9 cellular contexts compared by ENCODE assay signal in the genomic region with DNA sequence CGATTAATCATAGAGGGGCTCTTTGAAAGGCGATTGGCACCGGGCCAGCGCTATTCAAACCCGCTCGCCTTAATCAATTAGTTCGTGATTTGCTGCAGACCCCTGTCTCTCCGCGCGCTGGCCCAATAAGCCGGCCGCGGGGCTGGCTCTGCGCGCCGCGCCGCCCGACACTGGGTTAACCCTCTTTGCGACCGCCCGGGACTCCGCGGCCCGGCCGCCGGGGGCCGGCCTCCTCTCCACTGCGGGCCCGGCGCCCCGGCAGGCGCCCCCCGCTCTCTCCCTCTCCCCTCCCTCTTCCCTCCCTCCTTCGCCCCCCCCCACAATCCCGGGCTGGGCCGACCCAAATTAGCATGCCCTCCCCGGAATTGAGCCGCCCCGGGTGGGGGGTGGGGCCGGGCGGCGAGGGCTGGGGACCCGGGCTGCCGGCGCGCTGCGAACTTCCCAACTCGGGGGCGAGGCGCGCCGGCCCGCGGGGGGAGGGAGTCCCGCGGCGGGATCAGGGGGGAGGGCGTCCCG. TPM values are rescaled to one million over a fixed set of nuclear protein-coding genes. Genes with fewer than 3 reads are reported as not detected.
DNase-seq lines count a peak whose midpoint lies in the region; ATAC-seq, FAIRE-seq and TF ChIP-seq lines count a peak whose summit lies in the region.
"Had no signal": no experiment of that assay in that cellular context is flagged by ENCODE, and none has a peak within 500 bp of the region (broad histone marks: within the 10 kb centered on the region; RNA-seq: fewer than 3 reads in every experiment).

No MANE protein-coding gene starts in this region.

- no peaks in the 10 kb centered on the region for H3K36me3 ChIP-seq in keratinocyte (ENCODE audit: control insufficient read depth in 2 of 2, extremely low read depth in 1 of 2, insufficient read depth in 2 of 2, low read length in 2 of 2)
- no peaks in the 10 kb centered on the region for H3K36me3 ChIP-seq in thoracic aorta
- no peaks in the 10 kb centered on the region for H3K36me3 ChIP-seq in naive thymus-derived CD4-positive, alpha-beta T cell (ENCODE audit: control insufficient read depth in 2 of 3, insufficient read depth in 3 of 3, low read length in 3 of 3)

- H3K4me3 Mint-ChIP-seq in naive thymus-derived CD4-positive, alpha-beta T cell = peak overlapping the region in 1 of 10 donors; percentile 55

- no peaks in the 10 kb centered on the region for H4K20me1 ChIP-seq in keratinocyte (ENCODE audit: control insufficient read depth, extremely low read depth, insufficient read depth, low read length)

- peaks cover 0 to 13% (median 4%) of the 10 kb centered on the region in 11 donors for H3K9me3 Mint-ChIP-seq in naive thymus-derived CD4-positive, alpha-beta T cell

- H3K27ac Mint-ChIP-seq in naive thymus-derived CD4-positive, alpha-beta T cell = no peak overlapping the region

- H3K9me3 ChIP-seq in keratinocyte (ENCODE audit: control insufficient read depth, low read depth, low read length) (no peaks in the 10 kb centered on the region), thoracic aorta (no peaks in the 10 kb centered on the region)
- H3K9me3 ChIP-seq in naive thymus-derived CD4-positive, alpha-beta T cell (ENCODE audit: control insufficient read depth in 2 of 3, low read length in 3 of 3) = no peaks in the 10 kb centered on the region

- ATAC-seq in thoracic aorta (ENCODE audit: insufficient number of reproducible peaks, low FRiP score, low read depth) (no peak), HG03432 (IDR thresholded peaks at IDR 0.05; ENCODE audit: unreplicated experiment) (no peak), GM18909 (IDR thresholded peaks at IDR 0.05; ENCODE audit: poor library complexity, unreplicated experiment) (no peak)
- ATAC-seq in naive thymus-derived CD4-positive, alpha-beta T cell = no peak

- intact Hi-C loops in naive thymus-derived CD4-positive, alpha-beta T cell (cut with micrococcal nuclease) = loop anchor here in 1 of 2 donors (5.0 kb wide), 1 partner anchor 1869 kb away; a partner anchor contains a TSS

- CTCF ChIA-PET in naive thymus-derived CD4-positive, alpha-beta T cell (lab: Charles Lee) = no interaction called here

- H3K36me3 Mint-ChIP-seq in naive thymus-derived CD4-positive, alpha-beta T cell = peaks cover 0 to 6% (median 5%) of the 10 kb centered on the region in 5 donors

- H3K4me1 ChIP-seq in keratinocyte (ENCODE audit: control insufficient read depth, extremely low read depth, insufficient read depth, low read length) = peaks cover 7% of the 10 kb centered on the region
- H3K4me1 ChIP-seq in thoracic aorta (ENCODE audit: control insufficient read depth in 1 of 2, low read depth in 2 of 2) = peaks cover 15 to 38% of the 10 kb centered on the region in 2 donors
- H3K4me1 ChIP-seq in naive thymus-derived CD4-positive, alpha-beta T cell (ENCODE audit: control insufficient read depth in 2 of 2, insufficient read depth in 2 of 2, low read length in 2 of 2) = no peaks in the 10 kb centered on the region

- H3K4me3 ChIP-seq in keratinocyte (ENCODE audit: control insufficient read depth in 2 of 3, extremely low read depth in 1 of 3, insufficient read depth in 2 of 3, low read depth in 1 of 3, low read length in 3 of 3) (peak overlapping the region in 1 of 3 experiments; percentile 32), thoracic aorta (peak overlapping the region; percentile 68)
- no peak overlapping the region for H3K4me3 ChIP-seq in naive thymus-derived CD4-positive, alpha-beta T cell (ENCODE audit: low read length)

- no peak overlapping the region for H3K9ac ChIP-seq in keratinocyte (ENCODE audit: control insufficient read depth, extremely low read depth, insufficient read depth, low read length)

- H3K27me3 Mint-ChIP-seq in naive thymus-derived CD4-positive, alpha-beta T cell = peaks cover 59 to 82% (median 61%) of the 10 kb centered on the region in 5 donors

- no peaks in the 10 kb centered on the region for H3K9me1 ChIP-seq in keratinocyte (ENCODE audit: control insufficient read depth, extremely low read depth, insufficient read depth, low read length)

- H3K27ac ChIP-seq in keratinocyte (ENCODE audit: control insufficient read depth, insufficient read depth, low read length) (no peak overlapping the region), thoracic aorta (no peak overlapping the region)
- no peak overlapping the region for H3K27ac ChIP-seq in naive thymus-derived CD4-positive, alpha-beta T cell (ENCODE audit: low read depth, low read length)

- FAIRE-seq in keratinocyte (lab: Jason Lieb, UNC) = no peak

- DNase-seq in 8988T (peak; percentile 49), HuH-7.5 (ENCODE audit: low spot score) (peak; percentile 70), astrocyte of the hippocampus (ENCODE audit: low read depth, low spot score) (peak; percentile 97), keratinocyte (ENCODE audit: low read depth, low spot score) (no peak), thoracic aorta (ENCODE audit: low spot score) (no peak)
- no peak for DNase-seq in naive thymus-derived CD4-positive, alpha-beta T cell

- peaks cover 91% of the 10 kb centered on the region for H3K27me3 ChIP-seq in keratinocyte (ENCODE audit: control insufficient read depth, extremely low read depth, insufficient read depth, low read length)
- peaks cover 14% of the 10 kb centered on the region for H3K27me3 ChIP-seq in thoracic aorta (replicated peaks; ENCODE audit: insufficient read depth)
- H3K27me3 ChIP-seq in naive thymus-derived CD4-positive, alpha-beta T cell (ENCODE audit: control insufficient read depth in 2 of 2, insufficient read depth in 2 of 2, low read length in 2 of 2) = no peaks in the 10 kb centered on the region

- TF ChIP-seq CTCF in keratinocyte (optimal IDR thresholded peaks at IDR 0.05 in 1 of 3, IDR thresholded peaks at IDR 0.05 in 1 of 3, conservative IDR thresholded peaks at IDR 0.05 in 1 of 3; ENCODE audit: extremely low read depth in 1 of 3, insufficient read depth in 2 of 3, low read length in 3 of 3) = no peak
- TF ChIP-seq CTCF in thoracic aorta (IDR thresholded peaks at IDR 0.05) = no peak

- POLR2A ChIA-PET in naive thymus-derived CD4-positive, alpha-beta T cell (lab: Charles Lee) = no interaction called here

- no peak overlapping the region for H2AFZ ChIP-seq in keratinocyte (ENCODE audit: control insufficient read depth, low read length)

- H3K4me2 ChIP-seq in keratinocyte (ENCODE audit: control insufficient read depth, extremely low read depth, insufficient read depth, low read depth, low read length) = peak overlapping the region; percentile 27

- dilution Hi-C loops in keratinocyte (cut with MboI; ENCODE audit: extremely low pct_ligation_motif_present, low sequenced_read_pairs) = no loop called here

- peaks cover 5 to 24% (median 19%) of the 10 kb centered on the region in 7 donors for H3K4me1 Mint-ChIP-seq in naive thymus-derived CD4-positive, alpha-beta T cell

- H3K79me2 ChIP-seq in keratinocyte (ENCODE audit: control insufficient read depth, insufficient read depth, low read length) = no peaks in the 10 kb centered on the region

RNA-seq across cellular contexts. Expression of a gene that starts 0.4 kb away (rescaled TPM):
- polyA plus RNA-seq in keratinocyte = 0.02 TPM in 1 of 3 replicates, not detected in the others
- polyA plus RNA-seq in keratinocyte (2011; ENCODE audit: low read depth) = not detected
- polyA plus RNA-seq in keratinocyte (2011; cell fraction: cytosol; rRNA removed) = 0.01 TPM in 1 of 2 replicates, not detected in the other
- polyA plus RNA-seq in keratinocyte (2011; cell fraction: nucleus; rRNA removed) = 0.04 TPM in 1 of 2 replicates, not detected in the other
- polyA plus RNA-seq in keratinocyte (2012; ENCODE audit: low replicate concordance) = not detected in 2 replicates
- polyA minus RNA-seq in keratinocyte = not detected in 3 replicates
- not detected for polyA minus RNA-seq in keratinocyte (2011; cell fraction: cytosol; rRNA and poly(A)+ RNA removed)
- not detected in 2 replicates for polyA minus RNA-seq in keratinocyte (2011; cell fraction: nucleus; rRNA and poly(A)+ RNA removed)
- total RNA-seq in thoracic aorta = not detected
- total RNA-seq in naive thymus-derived CD4-positive, alpha-beta T cell = not detected
- not detected for polyA plus RNA-seq in naive thymus-derived CD4-positive, alpha-beta T cell
- total RNA-seq: T-helper 2 cell treated with Interferon-gamma antibody and Interleukin-4, amounts not matched to agents 100 ng/mL and 5 ng/mL, for 36 hours had no signal

Comparison
In these comparisons a context has a peak if more than half of its experiments do, and no peak if none do; other contexts are left out.
1. DNase-seq: peak in 8988T (single experiment), HuH-7.5 (single experiment) and astrocyte of the hippocampus (single experiment); none in keratinocyte (single experiment), thoracic aorta (single experiment) and naive thymus-derived CD4-positive, alpha-beta T cell (0 of 9).